Comparison of ENCODE assay signal across 1 cellular context in the genomic region with DNA sequence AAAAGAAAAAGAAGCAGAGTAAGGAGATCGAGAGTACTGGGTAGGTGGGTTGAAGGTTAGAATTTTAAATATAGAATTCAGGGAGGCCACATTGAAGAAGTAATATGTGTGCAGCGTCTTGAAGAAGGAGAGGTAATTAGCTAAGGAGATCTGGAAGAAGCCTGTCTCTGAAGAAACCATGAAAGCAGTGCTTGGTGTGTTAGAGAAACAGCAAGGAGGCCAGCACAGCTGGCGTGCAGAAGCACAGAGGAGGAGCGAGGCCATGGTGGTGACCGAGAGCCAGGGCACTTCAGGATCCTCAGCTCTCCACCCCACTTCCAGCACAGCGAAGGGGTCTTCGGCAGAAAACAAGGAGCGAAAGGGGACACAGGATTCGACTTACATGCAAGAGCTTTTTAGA.
TF ChIP-seq lines count a peak whose summit lies in the region.

No MANE protein-coding gene starts in this region.

TF ChIP-seq in GM23338, 12 proteins besides CTCF, POLR2A, EP300 and RAD21 (continued from another document):
- no peak for TF ChIP-seq ZNF114 (CRISPR knock-in tag; IDR thresholded peaks at IDR 0.05)
- no peak for TF ChIP-seq EZH2 (IDR thresholded peaks at IDR 0.05; ENCODE audit: low read depth, unreplicated experiment)
